Comparison of ENCODE assay signal across 8 cellular contexts in the genomic region with DNA sequence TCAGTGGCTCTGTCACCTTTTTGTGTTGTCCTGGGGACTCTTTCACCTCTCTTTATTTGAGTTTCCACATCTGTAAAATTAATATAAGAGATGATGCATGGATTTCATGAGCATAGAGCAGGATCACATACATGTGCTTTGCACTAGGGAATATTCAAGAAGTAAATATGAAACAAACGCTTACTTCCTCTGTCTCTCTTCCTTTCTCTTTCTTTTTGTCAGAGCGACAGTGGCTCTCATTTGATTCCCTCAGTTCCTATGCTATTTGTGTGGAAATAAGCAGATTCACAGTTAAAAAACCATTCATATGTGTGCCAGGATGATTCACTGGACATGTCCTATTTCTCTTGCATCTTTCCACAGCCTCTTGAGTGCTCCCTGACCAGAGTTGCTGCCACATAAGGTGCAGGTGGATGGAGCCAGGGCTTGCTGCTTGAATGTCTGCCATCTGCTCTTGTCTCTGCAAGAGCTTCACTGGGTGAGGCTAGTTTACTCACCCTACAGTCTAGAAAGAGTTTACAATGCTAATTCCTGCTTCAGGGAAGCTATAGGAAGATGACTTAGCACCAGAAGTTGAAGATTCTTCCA.
DNase-seq lines count a peak whose midpoint lies in the region; ATAC-seq and TF ChIP-seq lines count a peak whose summit lies in the region.

No MANE protein-coding gene starts in this region.

- H3K4me3 Mint-ChIP-seq in activated naive CD8-positive, alpha-beta T cell treated with anti-CD3 and anti-CD28 coated beads, Interleukin-2, amount 50 U/mL, for 24 hours = peak overlapping the region; percentile 67

- H3K4me2 ChIP-seq in BLaER1 treated with 17β-estradiol and CSF1 and Interleukin-3, amounts not matched to agents 10 nM and 100 nM = peak overlapping the region; percentile 43 to 78 (median 67)

- 55 to 56% methylated on average over 2 of the region's 2 CpGs for WGBS in body of pancreas, 2 donors

- H3K36me3 ChIP-seq in BLaER1 treated with 17β-estradiol and CSF1 and Interleukin-3, amounts not matched to agents 10 nM and 100 nM = no peaks in the 10 kb centered on the region
- H3K36me3 ChIP-seq in body of pancreas (replicated peaks in 1 of 2; ENCODE audit: insufficient read depth in 1 of 2, low read depth in 2 of 2) (no peaks in the 10 kb centered on the region), upper lobe of right lung (no peaks in the 10 kb centered on the region)

- TF ChIP-seq CTCF in body of pancreas (IDR thresholded peaks at IDR 0.05) = no peak
- no peak for TF ChIP-seq CTCF in upper lobe of right lung (IDR thresholded peaks at IDR 0.05)

- peaks cover 8% of the 10 kb centered on the region for H3K9me3 Mint-ChIP-seq in activated naive CD8-positive, alpha-beta T cell treated with anti-CD3 and anti-CD28 coated beads, Interleukin-2, amount 50 U/mL, for 24 hours

- peak overlapping the region in 1 of 11 experiments; percentile 27; a peak in 2 of 22 replicates for H3K9ac ChIP-seq in BLaER1 treated with 17β-estradiol and CSF1 and Interleukin-3, amounts not matched to agents 10 nM and 100 nM

- intact Hi-C loops in body of pancreas (cut with DNase I) = no loop called here
- intact Hi-C loops in upper lobe of right lung (cut with DNase I) = no loop called here

- no peak for TF ChIP-seq POLR2A in body of pancreas (IDR thresholded peaks at IDR 0.05)

- peak overlapping the region; percentile 85 for H3K27ac Mint-ChIP-seq in activated naive CD8-positive, alpha-beta T cell treated with anti-CD3 and anti-CD28 coated beads, Interleukin-2, amount 50 U/mL, for 24 hours

- H3K36me3 Mint-ChIP-seq in activated naive CD8-positive, alpha-beta T cell treated with anti-CD3 and anti-CD28 coated beads, Interleukin-2, amount 50 U/mL, for 24 hours (ENCODE audit: low read depth) = peaks cover 7% of the 10 kb centered on the region

- no peaks in the 10 kb centered on the region for H4K20me1 ChIP-seq in BLaER1 treated with 17β-estradiol and CSF1 and Interleukin-3, amounts not matched to agents 10 nM and 100 nM

- H3K27me3 Mint-ChIP-seq in activated naive CD8-positive, alpha-beta T cell treated with anti-CD3 and anti-CD28 coated beads, Interleukin-2, amount 50 U/mL, for 24 hours = no peaks in the 10 kb centered on the region

- ATAC-seq in GM19372 (IDR thresholded peaks at IDR 0.05; ENCODE audit: low read depth, unreplicated experiment) (peak; percentile 60), HG03196 (IDR thresholded peaks at IDR 0.05; ENCODE audit: unreplicated experiment) (peak; percentile 61), body of pancreas (no peak), upper lobe of right lung (no peak)
- ATAC-seq in activated naive CD8-positive, alpha-beta T cell treated with anti-CD3 and anti-CD28 coated beads, Interleukin-2, amount 50 U/mL, for 24 hours = no peak

- peaks cover 65% of the 10 kb centered on the region for H3K4me1 Mint-ChIP-seq in activated naive CD8-positive, alpha-beta T cell treated with anti-CD3 and anti-CD28 coated beads, Interleukin-2, amount 50 U/mL, for 24 hours

- DNase-seq in activated naive CD8-positive, alpha-beta T cell treated with anti-CD3 and anti-CD28 coated beads, Interleukin-2, amount 50 U/mL, for 24 hours = no peak
- DNase-seq in body of pancreas (no peak), pons (ENCODE audit: low spot score) (no peak), upper lobe of right lung (no peak), HT-29 (ENCODE audit: low spot score) (no peak)

- H3K27me3 ChIP-seq in BLaER1 treated with 17β-estradiol and CSF1 and Interleukin-3, amounts not matched to agents 10 nM and 100 nM = no peaks in the 10 kb centered on the region
- no peaks in the 10 kb centered on the region for H3K27me3 ChIP-seq in body of pancreas
- no peaks in the 10 kb centered on the region for H3K27me3 ChIP-seq in upper lobe of right lung

- peak overlapping the region in 4 of 11 experiments; percentile 8 to 34 (median 28); a peak in 6 of 22 replicates for H3K27ac ChIP-seq in BLaER1 treated with 17β-estradiol and CSF1 and Interleukin-3, amounts not matched to agents 10 nM and 100 nM
- H3K27ac ChIP-seq in body of pancreas (no peak overlapping the region), upper lobe of right lung (no peak overlapping the region)

- H3K4me3 ChIP-seq in BLaER1 treated with 17β-estradiol and CSF1 and Interleukin-3, amounts not matched to agents 10 nM and 100 nM = no peak overlapping the region; a peak in 2 of 20 replicates
- H3K4me3 ChIP-seq in body of pancreas (no peak overlapping the region), upper lobe of right lung (no peak overlapping the region)

- H3K9me3 ChIP-seq in BLaER1 treated with 17β-estradiol and CSF1 and Interleukin-3, amounts not matched to agents 10 nM and 100 nM (replicated peaks in 1 of 11) = no peaks in the 10 kb centered on the region
- no peaks in the 10 kb centered on the region for H3K9me3 ChIP-seq in body of pancreas
- H3K9me3 ChIP-seq in upper lobe of right lung = no peaks in the 10 kb centered on the region

- H3K4me1 ChIP-seq in BLaER1 treated with 17β-estradiol and CSF1 and Interleukin-3, amounts not matched to agents 10 nM and 100 nM = peaks cover 35 to 43% (median 39%) of the 10 kb centered on the region in 10 experiments
- no peaks in the 10 kb centered on the region for H3K4me1 ChIP-seq in body of pancreas
- peaks cover 13% of the 10 kb centered on the region for H3K4me1 ChIP-seq in upper lobe of right lung

Comparison
In these comparisons a context has a peak if more than half of its experiments do, and no peak if none do; other contexts are left out.
1. ATAC-seq: peak in GM19372 (single experiment) and HG03196 (single experiment); none in activated naive CD8-positive, alpha-beta T cell treated with anti-CD3 and anti-CD28 coated beads, Interleukin-2, amount 50 U/mL, for 24 hours (single experiment), body of pancreas (single experiment) and upper lobe of right lung (single experiment).